12 cellular contexts compared by ENCODE assay signal in genomic region chr9:135701067-135701967, GRCh38. TPM values are rescaled to one million over a fixed set of nuclear protein-coding genes. Genes with fewer than 3 reads are reported as not detected.
DNase-seq lines count a peak whose midpoint lies in the region; ATAC-seq and TF ChIP-seq lines count a peak whose summit lies in the region.
"Had no signal": no experiment of that assay in that cellular context is flagged by ENCODE, and none has a peak within 500 bp of the region (broad histone marks: within the 10 kb centered on the region; RNA-seq: fewer than 3 reads in every experiment).

No MANE protein-coding gene starts in this region.

- H3K27me3 ChIP-seq in Panc1 (ENCODE audit: control insufficient read depth, insufficient read depth, low read length) (no peaks in the 10 kb centered on the region), ectodermal cell (ENCODE audit: control insufficient read depth, insufficient read depth, low read length, poor library complexity, severe bottlenecking) (peaks cover 29% of the 10 kb centered on the region), smooth muscle cell (ENCODE audit: low read depth) (peaks cover 3% of the 10 kb centered on the region)
- H3K27me3 ChIP-seq in effector memory CD4-positive, alpha-beta T cell (replicated peaks; ENCODE audit: control insufficient read depth, insufficient read depth, low read length, poor library complexity, severe bottlenecking), result peaks cover 13% of the 10 kb centered on the region

- DNase-seq in DMS53 (lab: John Stamatoyannopoulos, UW), result peak; percentile 41
- no peak for DNase-seq in DMS53 treated with DMSO at 0.1 percent for 48 hours (lab: John Stamatoyannopoulos, UW; ENCODE audit: unreplicated experiment)
- DNase-seq in Panc1 (ENCODE audit: low read depth, low spot score), result no peak
- DNase-seq in smooth muscle cell (lab: John Stamatoyannopoulos, UW; ENCODE audit: unreplicated experiment), result no peak
- DNase-seq in effector memory CD4-positive, alpha-beta T cell, result no peak
- DNase-seq: GF-D8 had no signal

- no peaks in the 10 kb centered on the region for H3K9me3 ChIP-seq in Panc1 (ENCODE audit: control insufficient read depth, insufficient read depth, low read depth, low read length)
- H3K9me3 ChIP-seq in ectodermal cell (ENCODE audit: control insufficient read depth, low read length), result no peaks in the 10 kb centered on the region
- no peaks in the 10 kb centered on the region for H3K9me3 ChIP-seq in smooth muscle cell (replicated peaks; ENCODE audit: low read depth)
- H3K9me3 ChIP-seq in effector memory CD4-positive, alpha-beta T cell (ENCODE audit: control insufficient read depth, low read length), result no peaks in the 10 kb centered on the region

- no peak for TF ChIP-seq CTCF in Panc1 (IDR thresholded peaks at IDR 0.05)
- TF ChIP-seq CTCF in smooth muscle cell (IDR thresholded peaks at IDR 0.05; ENCODE audit: borderline replicate concordance, insufficient read depth, poor library complexity, severe bottlenecking), result no peak

- no TSS peak for BruUV-seq in Panc1 (replicated peaks; lab: Mats Ljungman, UMichigan)

- H3K4me2 ChIP-seq in smooth muscle cell, result peak overlapping the region; percentile 86

- no peaks in the 10 kb centered on the region for H3F3A ChIP-seq in smooth muscle cell (ENCODE audit: low read depth)

- H3K4me1 ChIP-seq in Panc1 (ENCODE audit: control insufficient read depth, insufficient read depth, low read length) (no peaks in the 10 kb centered on the region), ectodermal cell (ENCODE audit: control insufficient read depth, insufficient read depth, low read length) (peaks cover 4% of the 10 kb centered on the region), smooth muscle cell (ENCODE audit: low read depth) (peaks cover 4% of the 10 kb centered on the region)
- peaks cover 5% of the 10 kb centered on the region for H3K4me1 ChIP-seq in effector memory CD4-positive, alpha-beta T cell (ENCODE audit: control insufficient read depth, insufficient read depth, low read length, poor library complexity, severe bottlenecking)

- H3K79me2 ChIP-seq in smooth muscle cell (ENCODE audit: low read depth), result no peaks in the 10 kb centered on the region

- H3K27ac ChIP-seq in Panc1 (ENCODE audit: low read length) (no peak overlapping the region), ectodermal cell (ENCODE audit: insufficient read depth, low read depth, low read length, poor library complexity, severe bottlenecking) (no peak overlapping the region), smooth muscle cell (ENCODE audit: low read depth) (no peak overlapping the region)
- H3K27ac ChIP-seq in effector memory CD4-positive, alpha-beta T cell (ENCODE audit: insufficient read depth, low read length, poor library complexity, severe bottlenecking), result no peak overlapping the region
- H3K27ac ChIP-seq: 22Rv1 had no signal

- ATAC-seq in Panc1 (peak; percentile 10; the same call in 1 of the 2 replicates), GM18502 (IDR thresholded peaks at IDR 0.05; ENCODE audit: poor library complexity, unreplicated experiment) (no peak), GM19351 (IDR thresholded peaks at IDR 0.05; ENCODE audit: unreplicated experiment) (no peak)

- WGBS in ectodermal cell, 2 experiments, result 37% methylated on average over 39 to 40 of the region's 40 CpGs
- 47% methylated on average over 33 of the region's 40 CpGs for WGBS in smooth muscle cell (ENCODE audit: low lambda C conversion rate)

- CTCF ChIA-PET in Panc1 (lab: Charles Lee), result no interaction called here

- H2AFZ ChIP-seq in smooth muscle cell (ENCODE audit: low read depth), result peak overlapping the region; percentile 9

- H4K20me1 ChIP-seq in smooth muscle cell (ENCODE audit: low read depth), result no peaks in the 10 kb centered on the region

- POLR2A ChIA-PET in Panc1 (lab: Charles Lee), result no interaction called here

- H3K4me3 ChIP-seq in Panc1 (ENCODE audit: low read depth in 2 of 2, low read length in 2 of 2), result no peak overlapping the region
- peak overlapping the region; percentile 10 for H3K4me3 ChIP-seq in ectodermal cell (ENCODE audit: insufficient read depth, low read depth, low read length)
- H3K4me3 ChIP-seq in smooth muscle cell, result peak overlapping the region; percentile 47
- no peak overlapping the region for H3K4me3 ChIP-seq in effector memory CD4-positive, alpha-beta T cell (ENCODE audit: insufficient read depth, low read depth, low read length, poor library complexity, severe bottlenecking)

- intact Hi-C loops in Panc1 (cut with micrococcal nuclease; ENCODE audit: unreplicated experiment), result no loop called here

- in situ Hi-C loops in Panc1 (cut with HindIII; ENCODE audit: low pct_unique_long_range_greater_than_20kb, low sequenced_read_pairs), result no loop called here

- H3K9ac ChIP-seq in smooth muscle cell (ENCODE audit: low read depth), result no peak overlapping the region

- H3K36me3 ChIP-seq in Panc1 (ENCODE audit: control insufficient read depth, insufficient read depth, low read length), result no peaks in the 10 kb centered on the region
- no peaks in the 10 kb centered on the region for H3K36me3 ChIP-seq in ectodermal cell (ENCODE audit: control insufficient read depth, insufficient read depth, low read length)
- H3K36me3 ChIP-seq in smooth muscle cell (ENCODE audit: low read depth), result no peaks in the 10 kb centered on the region
- no peaks in the 10 kb centered on the region for H3K36me3 ChIP-seq in effector memory CD4-positive, alpha-beta T cell (ENCODE audit: control insufficient read depth, insufficient read depth, low read length)

RNA-seq across cellular contexts. Expression of gene KCNT1, which starts 0.7 kb away (rescaled TPM):
- total RNA-seq in Panc1 (2021; ENCODE audit: unreplicated experiment) (not detected), smooth muscle cell (not detected in 2 replicates)
- 0.11 TPM for polyA plus RNA-seq in Panc1 (2012; ENCODE audit: insufficient read length)
- polyA plus RNA-seq in ectodermal cell (2013, experiment 1 of 4), result not detected
- 0.09 TPM for polyA plus RNA-seq in ectodermal cell (2013, experiment 2 of 4)
- polyA plus RNA-seq in ectodermal cell (2013, experiment 3 of 4), result not detected
- polyA plus RNA-seq in ectodermal cell (2013, experiment 4 of 4), result 0.12 TPM
- 0.30 TPM in 1 of 2 replicates, not detected in the other for polyA plus RNA-seq in smooth muscle cell
- total RNA-seq: RPMI7951 had no signal

RNA-seq across cellular contexts. Expression of gene SOHLH1, which starts 2.0 kb away (rescaled TPM):
- not detected for total RNA-seq in Panc1 (2021; ENCODE audit: unreplicated experiment)
- polyA plus RNA-seq in Panc1 (2012; ENCODE audit: insufficient read length), result not detected
- not detected for polyA plus RNA-seq in ectodermal cell (2013, experiment 1 of 4)
- not detected for polyA plus RNA-seq in ectodermal cell (2013, experiment 2 of 4)
- polyA plus RNA-seq in ectodermal cell (2013, experiment 3 of 4), result not detected
- not detected for polyA plus RNA-seq in ectodermal cell (2013, experiment 4 of 4)
- total RNA-seq in smooth muscle cell, result not detected in 2 replicates
- not detected in 2 replicates for polyA plus RNA-seq in smooth muscle cell
- total RNA-seq: activated CD4-positive, alpha-beta T cell treated with anti-CD3 and anti-CD28 coated beads, Interleukin-2, amount 10 ng/mL, durations not matched to agents 7 days and 5 days; RPMI7951 had no signal

RNA-seq across cellular contexts. Expression of gene LCN9, which starts 38.2 kb away (rescaled TPM):
- total RNA-seq in Panc1 (2021; ENCODE audit: unreplicated experiment), result not detected
- not detected for polyA plus RNA-seq in Panc1 (2012; ENCODE audit: insufficient read length)
- not detected for polyA plus RNA-seq in ectodermal cell (2013, experiment 1 of 4)
- not detected for polyA plus RNA-seq in ectodermal cell (2013, experiment 2 of 4)
- polyA plus RNA-seq in ectodermal cell (2013, experiment 3 of 4), result not detected
- not detected for polyA plus RNA-seq in ectodermal cell (2013, experiment 4 of 4)
- 15.6 and 22.0 TPM in 2 replicates for total RNA-seq in smooth muscle cell
- 20.8 and 45.2 TPM in 2 replicates for polyA plus RNA-seq in smooth muscle cell
- total RNA-seq: activated CD4-positive, alpha-beta T cell treated with anti-CD3 and anti-CD28 coated beads, Interleukin-2, amount 10 ng/mL, durations not matched to agents 7 days and 5 days; RPMI7951 had no signal

Comparison
In these comparisons a context has a peak if more than half of its experiments do, and no peak if none do; other contexts are left out.
1. H3K4me3 ChIP-seq: peak in ectodermal cell (single experiment) and smooth muscle cell (single experiment); none in Panc1 (0 of 2) and effector memory CD4-positive, alpha-beta T cell (single experiment).
2. RNA of gene LCN9, which starts 38.2 kb away (total RNA-seq): 15.6 to 22.0 TPM in smooth muscle cell; not detected in Panc1 (single experiment); every median in the first group is over 10 times any median in the second.